28 cellular contexts compared by ENCODE assay signal in genomic region chr16:873243-873661, GRCh38.
"Had no signal": no experiment of that assay in that cellular context is flagged by ENCODE, and none has a peak within 500 bp of the region (broad histone marks: within the 10 kb centered on the region; RNA-seq: fewer than 3 reads in every experiment).

No MANE protein-coding gene starts in this region.

- H3K27ac ChIP-seq: adrenal gland, ascending aorta, cardiac muscle cell, gastroesophageal sphincter, pancreas, prostate gland, spleen, suprapubic skin, tibial artery, upper lobe of right lung had no signal

- ATAC-seq: gastroesophageal sphincter, mucosa of descending colon, pancreas, upper lobe of right lung had no signal

- H3K9me3 Mint-ChIP-seq: activated naive CD4-positive, alpha-beta T cell treated with anti-CD3 and anti-CD28 coated beads for 36 hours; activated naive CD8-positive, alpha-beta T cell treated with anti-CD3 and anti-CD28 coated beads for 36 hours; activated T-helper 1 cell treated with anti-CD3 and anti-CD28 coated beads, Interleukin-12 subunit alpha, Interleukin-12 subunit beta, Interleukin-2, Interleukin-4 antibody, amounts not matched to agents 30 ng/mL and 10 ng/mL and 1 ng/mL, durations not matched to agents 14 hours and 24 hours and 36 hours; brain; nephron had no signal

- H3K4me3 Mint-ChIP-seq: activated naive CD4-positive, alpha-beta T cell treated with anti-CD3 and anti-CD28 coated beads for 36 hours; activated naive CD8-positive, alpha-beta T cell treated with anti-CD3 and anti-CD28 coated beads for 36 hours; activated T-helper 1 cell treated with anti-CD3 and anti-CD28 coated beads, Interleukin-12 subunit alpha, Interleukin-12 subunit beta, Interleukin-2, Interleukin-4 antibody, amounts not matched to agents 30 ng/mL and 10 ng/mL and 1 ng/mL, durations not matched to agents 14 hours and 24 hours and 36 hours; brain; nephron had no signal

- H3K27me3 ChIP-seq: adrenal gland, ascending aorta, cardiac muscle cell, gastroesophageal sphincter, pancreas, spleen, suprapubic skin, tibial artery, upper lobe of right lung had no signal

- H3K4me3 ChIP-seq: adrenal gland, ascending aorta, cardiac muscle cell, gastroesophageal sphincter, lung, mucosa of descending colon, pancreas, prostate gland, spleen, suprapubic skin, tibial artery, upper lobe of right lung had no signal

- H3K36me3 ChIP-seq: adrenal gland, cardiac muscle cell, pancreas, prostate gland, upper lobe of right lung had no signal

- H3K4me1 Mint-ChIP-seq: brain had no signal

- H3K9me3 ChIP-seq: adrenal gland, ascending aorta, gastroesophageal sphincter, mucosa of descending colon, pancreas, prostate gland, spleen, suprapubic skin, tibial artery, upper lobe of right lung had no signal

- H3K27me3 Mint-ChIP-seq: activated naive CD8-positive, alpha-beta T cell treated with anti-CD3 and anti-CD28 coated beads for 36 hours had no signal

- H3K27ac Mint-ChIP-seq: activated naive CD4-positive, alpha-beta T cell treated with anti-CD3 and anti-CD28 coated beads for 36 hours; activated naive CD8-positive, alpha-beta T cell treated with anti-CD3 and anti-CD28 coated beads for 36 hours; activated T-helper 1 cell treated with anti-CD3 and anti-CD28 coated beads, Interleukin-12 subunit alpha, Interleukin-12 subunit beta, Interleukin-2, Interleukin-4 antibody, amounts not matched to agents 30 ng/mL and 10 ng/mL and 1 ng/mL, durations not matched to agents 14 hours and 24 hours and 36 hours; nephron had no signal

- H3K4me1 ChIP-seq: adrenal gland, ascending aorta, gastroesophageal sphincter, pancreas, prostate gland, suprapubic skin, tibial artery, upper lobe of right lung had no signal

- DNase-seq: activated CD4-positive, alpha-beta T cell treated with anti-CD3 and anti-CD28 coated beads for 4 hours; activated CD4-positive, alpha-beta T cell treated with anti-CD3 and anti-CD28 coated beads, Interleukin-2, amount 50 U/mL, for 4 hours; activated effector memory CD4-positive, alpha-beta T cell treated with anti-CD3 and anti-CD28 coated beads, Interleukin-2, amount 50 U/mL, for 16 hours; activated naive CD4-positive, alpha-beta T cell treated with anti-CD3 and anti-CD28 coated beads for 36 hours; activated naive CD8-positive, alpha-beta T cell treated with anti-CD3 and anti-CD28 coated beads for 36 hours; activated T-cell treated with anti-CD3 and anti-CD28 coated beads, Interleukin-2, amount 50 U/mL, for 1 hour; adrenal gland; cortex of kidney; head of caudate nucleus; hippocampal formation; mesendoderm; stimulated activated naive CD4-positive, alpha-beta T cell; tibial artery; upper lobe of right lung had no signal

- FAIRE-seq: endothelial cell of umbilical vein, keratinocyte, pancreas had no signal
